ENCODE assay signal across 17 cellular contexts in the genomic region with DNA sequence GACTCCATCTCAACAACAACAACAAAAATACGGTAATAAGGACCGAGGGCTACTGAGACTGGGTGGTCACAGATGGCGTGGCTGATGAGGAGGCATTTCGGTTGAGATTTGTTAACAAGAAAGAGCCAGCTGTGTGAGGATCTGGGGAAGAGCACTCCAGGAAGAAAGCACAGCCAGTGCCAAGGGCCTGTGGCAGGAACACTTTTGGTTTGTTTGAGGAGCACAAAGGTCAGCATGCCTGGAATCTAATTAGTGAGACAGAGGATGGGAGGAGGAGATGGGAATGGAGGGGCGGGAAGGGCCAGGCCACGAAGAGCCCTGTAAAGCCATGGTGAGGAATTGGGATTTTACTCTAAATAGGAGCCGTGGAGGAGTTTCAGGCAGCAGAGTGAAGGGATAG. TPM values are rescaled to one million over a fixed set of nuclear protein-coding genes. Genes with fewer than 3 reads are reported as not detected.
DNase-seq lines count a peak whose midpoint lies in the region; ATAC-seq and TF ChIP-seq lines count a peak whose summit lies in the region.
"Had no signal": no experiment of that assay in that cellular context is flagged by ENCODE, and none has a peak within 500 bp of the region (broad histone marks: within the 10 kb centered on the region; RNA-seq: fewer than 3 reads in every experiment).

No MANE protein-coding gene starts in this region.

- POLR2A ChIA-PET in CD8-positive, alpha-beta T cell (lab: Charles Lee) = no interaction called here

- intact Hi-C loops in CD8-positive, alpha-beta T cell (cut with DNase I, micrococcal nuclease) = no loop called here
- intact Hi-C loops in psoas muscle (cut with DNase I) = no loop called here

- no peaks in the 10 kb centered on the region for H3K36me3 ChIP-seq in BLaER1 treated with 17β-estradiol and CSF1 and Interleukin-3, amounts not matched to agents 10 nM and 100 nM
- H3K36me3 ChIP-seq in CD8-positive, alpha-beta T cell (ENCODE audit: insufficient read depth, low read length) = no peaks in the 10 kb centered on the region
- no peaks in the 10 kb centered on the region for H3K36me3 ChIP-seq in psoas muscle (ENCODE audit: insufficient read depth in 1 of 2, low read depth in 1 of 2)

- H3K27me3 Mint-ChIP-seq in CD8-positive, alpha-beta T cell (ENCODE audit: low read depth) = no peaks in the 10 kb centered on the region
- H3K27me3 Mint-ChIP-seq in central memory CD8-positive, alpha-beta T cell = no peaks in the 10 kb centered on the region
- H3K27me3 Mint-ChIP-seq in neural crest cell (ENCODE audit: low read depth) = peaks cover 4% of the 10 kb centered on the region

- TF ChIP-seq CTCF in CD8-positive, alpha-beta T cell (IDR thresholded peaks at IDR 0.05) = no peak
- TF ChIP-seq CTCF in neural crest cell (conservative IDR thresholded peaks at IDR 0.05) (no peak), psoas muscle (IDR thresholded peaks at IDR 0.05) (no peak)

- peak overlapping the region in 1 of 11 experiments; percentile 14; a peak in 1 of 22 replicates for H3K27ac ChIP-seq in BLaER1 treated with 17β-estradiol and CSF1 and Interleukin-3, amounts not matched to agents 10 nM and 100 nM
- H3K27ac ChIP-seq in CD8-positive, alpha-beta T cell (ENCODE audit: low read depth, low read length) = no peak overlapping the region
- H3K27ac ChIP-seq in psoas muscle = no peak overlapping the region
- H3K27ac ChIP-seq: HL-60, KMS-11, PC-9 had no signal

- peaks cover 0 to 13% (median 0%) of the 10 kb centered on the region in 11 experiments; a peak in 4 of 22 replicates for H3K27me3 ChIP-seq in BLaER1 treated with 17β-estradiol and CSF1 and Interleukin-3, amounts not matched to agents 10 nM and 100 nM
- H3K27me3 ChIP-seq in CD8-positive, alpha-beta T cell (ENCODE audit: insufficient read depth, low read length) = no peaks in the 10 kb centered on the region
- peaks cover 0 to 4% (median 4%) of the 10 kb centered on the region in 3 donors for H3K27me3 ChIP-seq in psoas muscle (ENCODE audit: insufficient read depth in 3 of 3, low read length in 2 of 3)

- peak overlapping the region; percentile 3 for H3K27ac Mint-ChIP-seq in CD8-positive, alpha-beta T cell
- no peak overlapping the region for H3K27ac Mint-ChIP-seq in central memory CD8-positive, alpha-beta T cell (ENCODE audit: low read depth)
- peak overlapping the region; percentile 72 for H3K27ac Mint-ChIP-seq in neural crest cell (ENCODE audit: unreplicated experiment)

- H3K4me3 Mint-ChIP-seq in CD8-positive, alpha-beta T cell = no peak overlapping the region
- peak overlapping the region; percentile 17 for H3K4me3 Mint-ChIP-seq in central memory CD8-positive, alpha-beta T cell
- H3K4me3 Mint-ChIP-seq in neural crest cell = no peak overlapping the region

- 79 to 86% (median 83%) methylated on average over 7 of the region's 7 CpGs for WGBS in psoas muscle, 3 donors

- peaks cover 40% of the 10 kb centered on the region for H3K4me1 Mint-ChIP-seq in CD8-positive, alpha-beta T cell (ENCODE audit: low read depth)
- H3K4me1 Mint-ChIP-seq in central memory CD8-positive, alpha-beta T cell = peaks cover 24% of the 10 kb centered on the region
- no peaks in the 10 kb centered on the region for H3K4me1 Mint-ChIP-seq in neural crest cell

- peaks cover 22 to 70% (median 64%) of the 10 kb centered on the region in 10 experiments for H3K4me1 ChIP-seq in BLaER1 treated with 17β-estradiol and CSF1 and Interleukin-3, amounts not matched to agents 10 nM and 100 nM
- H3K4me1 ChIP-seq in CD8-positive, alpha-beta T cell (ENCODE audit: insufficient read depth, low read length) = peaks cover 24% of the 10 kb centered on the region
- H3K4me1 ChIP-seq in psoas muscle = no peaks in the 10 kb centered on the region

- no peaks in the 10 kb centered on the region for H3K9me3 Mint-ChIP-seq in CD8-positive, alpha-beta T cell
- no peaks in the 10 kb centered on the region for H3K9me3 Mint-ChIP-seq in central memory CD8-positive, alpha-beta T cell
- H3K9me3 Mint-ChIP-seq in neural crest cell = no peaks in the 10 kb centered on the region

- H3K4me3 ChIP-seq in BLaER1 treated with 17β-estradiol and CSF1 and Interleukin-3, amounts not matched to agents 10 nM and 100 nM = no peak overlapping the region
- no peak overlapping the region for H3K4me3 ChIP-seq in CD8-positive, alpha-beta T cell (ENCODE audit: low read depth, low read length)
- no peak overlapping the region for H3K4me3 ChIP-seq in psoas muscle
- H3K4me3 ChIP-seq: GM12878, PC-9 had no signal

- H4K20me1 ChIP-seq in BLaER1 treated with 17β-estradiol and CSF1 and Interleukin-3, amounts not matched to agents 10 nM and 100 nM = peaks cover 0 to 8% (median 0%) of the 10 kb centered on the region in 11 experiments; a peak in 1 of 22 replicates

- no peak for ATAC-seq in CD8-positive, alpha-beta T cell
- no peak for ATAC-seq in central memory CD8-positive, alpha-beta T cell (replicated peaks; ENCODE audit: extremely low read depth, poor library complexity, severe bottlenecking)
- ATAC-seq in GM19023 (IDR thresholded peaks at IDR 0.05; ENCODE audit: unreplicated experiment) = no peak
- ATAC-seq in psoas muscle = no peak
- ATAC-seq: GM12878 had no signal

- H3K9me3 ChIP-seq in BLaER1 treated with 17β-estradiol and CSF1 and Interleukin-3, amounts not matched to agents 10 nM and 100 nM (replicated peaks in 1 of 11) = no peaks in the 10 kb centered on the region
- no peaks in the 10 kb centered on the region for H3K9me3 ChIP-seq in CD8-positive, alpha-beta T cell (ENCODE audit: low read length)
- H3K9me3 ChIP-seq in psoas muscle = no peaks in the 10 kb centered on the region

- CTCF ChIA-PET in CD8-positive, alpha-beta T cell (lab: Charles Lee) = interaction anchor here (6.1 kb wide), 1 partner anchor 10 kb away, joined by 69 read pairs; no protein-coding TSS in a partner anchor

- peak overlapping the region in 10 of 11 experiments; percentile 23 to 92 (median 76); a peak in 21 of 22 replicates for H3K4me2 ChIP-seq in BLaER1 treated with 17β-estradiol and CSF1 and Interleukin-3, amounts not matched to agents 10 nM and 100 nM
- H3K4me2 ChIP-seq: KMS-11, PC-9 had no signal

- no peak for DNase-seq in CD8-positive, alpha-beta T cell
- DNase-seq in central memory CD8-positive, alpha-beta T cell (ENCODE audit: low spot score in 2 of 2) = no peak
- DNase-seq in neural crest cell (ENCODE audit: low read depth, low spot score) = no peak
- DNase-seq in stimulated activated CD4-positive, alpha-beta T cell treated with anti-CD3 and anti-CD28 coated beads, Interleukin-12 subunit alpha, Interleukin-12 subunit beta, amount 100 ng/mL, for 4 hours = no peak
- DNase-seq in psoas muscle = no peak
- DNase-seq: Calu3, MM.1S, NCI-H1105, NCI-H1694 treated with DMSO at 0.1 percent for 48 hours, NCI-H446 treated with DMSO at 0.1 percent for 48 hours, NCI-H774, PC-9 had no signal

- no peak overlapping the region for H3K9ac ChIP-seq in BLaER1 treated with 17β-estradiol and CSF1 and Interleukin-3, amounts not matched to agents 10 nM and 100 nM
- H3K9ac ChIP-seq: KMS-11 had no signal

- H3K36me3 Mint-ChIP-seq in CD8-positive, alpha-beta T cell = peaks cover 2% of the 10 kb centered on the region
- peaks cover 3% of the 10 kb centered on the region for H3K36me3 Mint-ChIP-seq in central memory CD8-positive, alpha-beta T cell (ENCODE audit: insufficient read depth)
- no peaks in the 10 kb centered on the region for H3K36me3 Mint-ChIP-seq in neural crest cell (ENCODE audit: low read depth)

RNA-seq across cellular contexts. Expression of gene HASPIN, which starts 24.9 kb away (rescaled TPM):
- total RNA-seq in CD8-positive, alpha-beta T cell = under 1 TPM; 0.38 to 0.58 TPM
- total RNA-seq in neural crest cell (22.9 and 24.9 TPM in 2 replicates), psoas muscle (1 to 10 TPM in 2 of 4 donors, under 1 TPM in 2; 0.69 to 2.1 (median 0.92) TPM)
- 1 to 10 TPM in 2 of 3 donors, under 1 TPM in 1; 0.15 to 2.7 (median 1.2) TPM for polyA plus RNA-seq in psoas muscle

RNA-seq across cellular contexts. Expression of gene ITGAE, which starts 52.4 kb away (rescaled TPM):
- total RNA-seq in CD8-positive, alpha-beta T cell = 10 to 100 TPM; 23.0 to 25.7 TPM
- total RNA-seq in neural crest cell = 43.1 and 45.5 TPM in 2 replicates
- total RNA-seq in psoas muscle = 10 to 100 TPM; 13.8 to 23.6 (median 17.4) TPM
- 10 to 100 TPM; 33.8 to 47.8 (median 35.5) TPM for polyA plus RNA-seq in psoas muscle

RNA-seq across cellular contexts. Expression of gene P2RX5, which starts 52.6 kb away (rescaled TPM):
- 10 to 100 TPM; 15.3 to 18.7 TPM for total RNA-seq in CD8-positive, alpha-beta T cell
- 0.61 and 1.6 TPM in 2 replicates for total RNA-seq in neural crest cell
- total RNA-seq in psoas muscle = 10 to 100 TPM; 29.7 to 76.7 (median 35.7) TPM
- 100 to 1,000 TPM in 1 of 3 donors, 10 to 100 TPM in 2; 15.5 to 138 (median 30.5) TPM for polyA plus RNA-seq in psoas muscle
